33 cellular contexts compared by ENCODE assay signal in genomic region chr22:17140022-17140421, GRCh38. TPM values are rescaled to one million over a fixed set of nuclear protein-coding genes. Genes with fewer than 3 reads are reported as not detected.
"Had no signal": no experiment of that assay in that cellular context is flagged by ENCODE, and none has a peak within 500 bp of the region (broad histone marks: within the 10 kb centered on the region; RNA-seq: fewer than 3 reads in every experiment).

No MANE protein-coding gene starts in this region.

- H3K27ac ChIP-seq: brain microvascular endothelial cell, epithelial cell of prostate, esophagus squamous epithelium, lower lobe of right lung, neural progenitor cell, parathyroid adenoma, right lobe of liver, skin epidermis, suprapubic skin, tibial artery, upper lobe of right lung, VCaP had no signal

- H3K4me1 Mint-ChIP-seq: activated naive CD8-positive, alpha-beta T cell treated with anti-CD3 and anti-CD28 coated beads, Interleukin-2, amount 10 ng/mL, durations not matched to agents 7 days and 5 days; central memory CD8-positive, alpha-beta T cell; natural killer cell; neural progenitor cell; stimulated activated memory B cell treated with anti-CD40 and anti-IgM and Interleukin-4, amounts not matched to agents 10 μg/mL and 1 μg/mL and 100 μg/mL, for 72 hours had no signal

- H3K36me3 ChIP-seq: neural progenitor cell had no signal

- H3K36me3 Mint-ChIP-seq: natural killer cell had no signal

- H3K27me3 ChIP-seq: brain microvascular endothelial cell, esophagus squamous epithelium, neural progenitor cell, right lobe of liver, suprapubic skin, tibial artery, upper lobe of right lung had no signal

- H3K4me3 ChIP-seq: esophagus squamous epithelium, lower lobe of right lung, neural progenitor cell, right lobe of liver, skin epidermis, suprapubic skin, tibial artery, upper lobe of right lung had no signal

- H3K4me3 Mint-ChIP-seq: activated naive CD8-positive, alpha-beta T cell treated with anti-CD3 and anti-CD28 coated beads, Interleukin-2, amount 10 ng/mL, durations not matched to agents 7 days and 5 days; central memory CD8-positive, alpha-beta T cell; natural killer cell; neural progenitor cell; stimulated activated memory B cell treated with anti-CD40 and anti-IgM and Interleukin-4, amounts not matched to agents 10 μg/mL and 1 μg/mL and 100 μg/mL, for 72 hours; T-helper 1 cell treated with Interleukin-12 subunit alpha and Interleukin-12 subunit beta and Interleukin-4 antibody, amounts not matched to agents 30 μg/mL and 1 μg/mL, for 36 hours had no signal

- H3K9me3 Mint-ChIP-seq: activated naive CD8-positive, alpha-beta T cell treated with anti-CD3 and anti-CD28 coated beads, Interleukin-2, amount 10 ng/mL, durations not matched to agents 7 days and 5 days; central memory CD8-positive, alpha-beta T cell; natural killer cell; neural progenitor cell; stimulated activated memory B cell treated with anti-CD40 and anti-IgM and Interleukin-4, amounts not matched to agents 10 μg/mL and 1 μg/mL and 100 μg/mL, for 72 hours; T-helper 1 cell treated with Interleukin-12 subunit alpha and Interleukin-12 subunit beta and Interleukin-4 antibody, amounts not matched to agents 30 μg/mL and 1 μg/mL, for 36 hours had no signal

- H3K27me3 Mint-ChIP-seq: activated naive CD8-positive, alpha-beta T cell treated with anti-CD3 and anti-CD28 coated beads, Interleukin-2, amount 10 ng/mL, durations not matched to agents 7 days and 5 days; central memory CD8-positive, alpha-beta T cell; stimulated activated memory B cell treated with anti-CD40 and anti-IgM and Interleukin-4, amounts not matched to agents 10 μg/mL and 1 μg/mL and 100 μg/mL, for 72 hours had no signal

- H3K27ac Mint-ChIP-seq: natural killer cell; neural progenitor cell; stimulated activated memory B cell treated with anti-CD40 and anti-IgM and Interleukin-4, amounts not matched to agents 10 μg/mL and 1 μg/mL and 100 μg/mL, for 72 hours; T-helper 1 cell treated with Interleukin-12 subunit alpha and Interleukin-12 subunit beta and Interleukin-4 antibody, amounts not matched to agents 30 μg/mL and 1 μg/mL, for 36 hours had no signal

- H3K9me3 ChIP-seq: esophagus squamous epithelium, lower lobe of right lung, right lobe of liver, suprapubic skin, tibial artery, upper lobe of right lung had no signal

- ATAC-seq: left colon; lower lobe of right lung; natural killer cell; stimulated activated memory B cell treated with anti-CD40 and anti-IgM and Interleukin-4, amounts not matched to agents 10 μg/mL and 1 μg/mL and 100 μg/mL, for 72 hours; upper lobe of right lung had no signal

- DNase-seq: activated CD4-positive, alpha-beta T cell treated with anti-CD3 and anti-CD28 coated beads for 4 hours; activated CD4-positive, alpha-beta T cell treated with anti-CD3 and anti-CD28 coated beads, Interleukin-2, amount 50 U/mL, for 4 hours; activated CD8-positive, alpha-beta memory T cell treated with anti-CD3 and anti-CD28 coated beads for 24 hours; activated effector memory CD4-positive, alpha-beta T cell treated with Interleukin-2 at 50 U/mL for 16 hours; activated naive CD4-positive, alpha-beta T cell treated with Interleukin-2 at 50 U/mL for 16 hours; activated naive CD8-positive, alpha-beta T cell treated with anti-CD3 and anti-CD28 coated beads, Interleukin-2, amount 10 ng/mL, durations not matched to agents 7 days and 5 days; brain microvascular endothelial cell; dermis blood vessel endothelial cell; effector CD4-positive, alpha-beta T cell; esophagus squamous epithelium; foreskin melanocyte; hippocampal formation; lower lobe of right lung; mesenchymal stem cell; natural killer cell; occipital lobe; right lobe of liver; stimulated activated CD4-positive, alpha-beta T cell treated with anti-CD3 and anti-CD28 coated beads, Interleukin-4, amount 100 ng/mL, for 24 hours; SW 1271; T-helper 9 cell; upper lobe of right lung had no signal

- H3K4me1 ChIP-seq: esophagus squamous epithelium, lower lobe of right lung, neural progenitor cell, parathyroid adenoma, right lobe of liver, suprapubic skin, tibial artery, upper lobe of right lung had no signal

RNA-seq across cellular contexts. Expression of gene TMEM121B, which starts 18.9 kb away (rescaled TPM):
- polyA plus RNA-seq: keratinocyte had no signal
